1 cellular context compared by ENCODE assay signal in the genomic region with DNA sequence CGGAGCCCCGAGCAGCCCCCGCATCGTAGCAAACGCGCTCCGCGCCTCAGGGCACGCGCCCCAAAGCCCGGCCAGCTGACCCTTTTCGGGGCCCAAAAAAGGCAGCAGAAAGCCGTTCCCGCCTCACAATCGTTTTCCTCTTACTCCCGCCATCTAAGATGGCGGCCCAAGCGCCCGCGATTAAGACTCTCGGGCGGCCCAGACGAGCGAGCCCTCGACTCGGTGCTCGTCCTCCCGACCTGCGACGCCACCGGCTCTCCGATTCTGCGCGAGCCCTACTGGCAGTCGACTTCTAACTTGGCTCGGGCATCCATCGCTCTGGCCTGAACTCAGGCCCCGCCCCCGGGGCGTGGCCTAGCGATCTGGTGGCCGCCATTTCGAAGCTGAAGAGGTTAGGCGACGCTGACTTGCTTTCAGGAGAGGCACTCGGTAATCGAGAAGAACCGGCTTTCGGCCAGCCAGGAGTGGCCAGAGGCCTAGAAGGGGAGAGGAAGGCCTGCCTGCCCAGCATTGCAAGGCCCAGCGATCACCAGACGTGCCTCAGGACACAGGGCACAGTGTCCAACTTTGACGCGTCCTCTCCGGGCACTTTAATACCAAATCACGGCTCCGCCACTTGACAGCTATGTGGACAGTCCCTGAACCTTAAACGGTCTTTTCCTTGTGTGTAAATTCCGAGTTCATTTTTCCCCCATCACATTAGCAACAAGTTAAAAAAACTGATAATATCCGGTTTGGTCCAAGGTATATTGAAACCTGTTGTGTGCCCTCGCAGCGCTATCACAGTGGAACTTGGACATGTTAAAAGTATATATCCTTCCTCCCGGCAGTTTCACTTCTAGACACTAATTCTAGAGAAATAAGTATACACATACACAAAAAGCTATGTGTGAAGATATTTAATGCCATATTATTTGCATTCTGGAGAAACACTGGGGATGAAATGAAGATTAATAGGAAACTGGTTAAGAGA.
TF ChIP-seq lines count a peak whose summit lies in the region.

Gene RAF1, minus strand, starts transcription at position 182 of the 973 bp plus-strand sequence. CDS start 45,396 bp downstream, outside the sequence.

TF ChIP-seq in HepG2, 621 proteins besides CTCF, POLR2A, EP300 and RAD21 (continued from another document):
- TF ChIP-seq, protein P1, sequence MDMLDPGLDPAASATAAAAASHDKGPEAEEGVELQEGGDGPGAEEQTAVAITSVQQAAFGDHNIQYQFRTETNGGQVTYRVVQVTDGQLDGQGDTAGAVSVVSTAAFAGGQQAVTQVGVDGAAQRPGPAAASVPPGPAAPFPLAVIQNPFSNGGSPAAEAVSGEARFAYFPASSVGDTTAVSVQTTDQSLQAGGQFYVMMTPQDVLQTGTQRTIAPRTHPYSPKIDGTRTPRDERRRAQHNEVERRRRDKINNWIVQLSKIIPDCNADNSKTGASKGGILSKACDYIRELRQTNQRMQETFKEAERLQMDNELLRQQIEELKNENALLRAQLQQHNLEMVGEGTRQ (IDR thresholded peaks at IDR 0.05; ENCODE audit: low read depth, low read length) = no peak
- TF ChIP-seq, protein P1 (CRISPR knock-in tag; IDR thresholded peaks at IDR 0.05; ENCODE audit: borderline replicate concordance) = no peak
- TF ChIP-seq ZNF282 (IDR thresholded peaks at IDR 0.05; ENCODE audit: partially characterized antibody) (no peak), NBN (conservative IDR thresholded peaks at IDR 0.05) (no peak), SRSF4 (IDR thresholded peaks at IDR 0.05; ENCODE audit: low read depth, low read length, poor library complexity, severe bottlenecking) (no peak), SNAI1 (CRISPR knock-in tag; IDR thresholded peaks at IDR 0.05; ENCODE audit: borderline replicate concordance) (0 out of 2 replicates have a peak, but pooled peaks have one; percentile 65), ZNF180 (CRISPR knock-in tag; IDR thresholded peaks at IDR 0.05; ENCODE audit: borderline replicate concordance, low read depth) (no peak), HNRNPUL1 (IDR thresholded peaks at IDR 0.05; ENCODE audit: low read depth, low read length) (peak; percentile 79; the same call in 1 of the 2 replicates), SYNCRIP (IDR thresholded peaks at IDR 0.05; ENCODE audit: insufficient read depth, low read depth, low read length) (no peak), ZMAT3 (CRISPR knock-in tag; conservative IDR thresholded peaks at IDR 0.05) (no peak), ZFAT (CRISPR knock-in tag; conservative IDR thresholded peaks at IDR 0.05) (0 out of 2 replicates have a peak, but pooled peaks have one; percentile 24), ATF7 (IDR thresholded peaks at IDR 0.05) (no peak), ATF7 (CRISPR knock-in tag; IDR thresholded peaks at IDR 0.05) (peak; percentile 54; the same call in 1 of the 2 replicates), NFRKB (IDR thresholded peaks at IDR 0.05) (peak; percentile 51; the same call in 1 of the 2 replicates), KLF13 (CRISPR knock-in tag; IDR thresholded peaks at IDR 0.05) (no peak), SIN3A (IDR thresholded peaks at IDR 0.05; ENCODE audit: borderline replicate concordance, low read depth, low read length) (peak; percentile 37; the same call in 1 of the 2 replicates), ZNF546 (CRISPR knock-in tag; conservative IDR thresholded peaks at IDR 0.05) (peak; percentile 20; the same call in 1 of the 2 replicates), ISL2 (CRISPR knock-in tag; IDR thresholded peaks at IDR 0.05) (peak; percentile 76)
- TF ChIP-seq, protein P2, sequence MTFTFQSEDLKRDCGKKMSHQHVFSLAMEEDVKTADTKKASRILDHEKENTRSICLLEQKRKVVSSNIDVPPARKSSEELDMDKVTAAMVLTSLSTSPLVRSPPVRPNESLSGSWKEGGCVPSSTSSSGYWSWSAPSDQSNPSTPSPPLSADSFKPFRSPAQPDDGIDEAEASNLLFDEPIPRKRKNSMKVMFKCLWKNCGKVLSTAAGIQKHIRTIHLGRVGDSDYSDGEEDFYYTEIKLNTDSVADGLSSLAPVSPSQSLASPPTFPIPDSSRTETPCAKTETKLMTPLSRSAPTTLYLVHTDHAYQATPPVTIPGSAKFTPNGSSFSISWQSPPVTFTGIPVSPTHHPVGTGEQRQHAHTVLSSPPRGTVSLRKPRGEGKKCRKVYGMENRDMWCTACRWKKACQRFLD (CRISPR knock-in tag; IDR thresholded peaks at IDR 0.05; ENCODE audit: borderline replicate concordance) = peak; percentile 22; the same call in 1 of the 2 replicates
- TF ChIP-seq, protein P3, sequence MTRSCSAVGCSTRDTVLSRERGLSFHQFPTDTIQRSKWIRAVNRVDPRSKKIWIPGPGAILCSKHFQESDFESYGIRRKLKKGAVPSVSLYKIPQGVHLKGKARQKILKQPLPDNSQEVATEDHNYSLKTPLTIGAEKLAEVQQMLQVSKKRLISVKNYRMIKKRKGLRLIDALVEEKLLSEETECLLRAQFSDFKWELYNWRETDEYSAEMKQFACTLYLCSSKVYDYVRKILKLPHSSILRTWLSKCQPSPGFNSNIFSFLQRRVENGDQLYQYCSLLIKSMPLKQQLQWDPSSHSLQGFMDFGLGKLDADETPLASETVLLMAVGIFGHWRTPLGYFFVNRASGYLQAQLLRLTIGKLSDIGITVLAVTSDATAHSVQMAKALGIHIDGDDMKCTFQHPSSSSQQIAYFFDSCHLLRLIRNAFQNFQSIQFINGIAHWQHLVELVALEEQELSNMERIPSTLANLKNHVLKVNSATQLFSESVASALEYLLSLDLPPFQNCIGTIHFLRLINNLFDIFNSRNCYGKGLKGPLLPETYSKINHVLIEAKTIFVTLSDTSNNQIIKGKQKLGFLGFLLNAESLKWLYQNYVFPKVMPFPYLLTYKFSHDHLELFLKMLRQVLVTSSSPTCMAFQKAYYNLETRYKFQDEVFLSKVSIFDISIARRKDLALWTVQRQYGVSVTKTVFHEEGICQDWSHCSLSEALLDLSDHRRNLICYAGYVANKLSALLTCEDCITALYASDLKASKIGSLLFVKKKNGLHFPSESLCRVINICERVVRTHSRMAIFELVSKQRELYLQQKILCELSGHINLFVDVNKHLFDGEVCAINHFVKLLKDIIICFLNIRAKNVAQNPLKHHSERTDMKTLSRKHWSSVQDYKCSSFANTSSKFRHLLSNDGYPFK (CRISPR knock-in tag; IDR thresholded peaks at IDR 0.05; ENCODE audit: borderline replicate concordance) = peak; percentile 92; the same call in 1 of the 2 replicates
- TF ChIP-seq, protein P4, sequence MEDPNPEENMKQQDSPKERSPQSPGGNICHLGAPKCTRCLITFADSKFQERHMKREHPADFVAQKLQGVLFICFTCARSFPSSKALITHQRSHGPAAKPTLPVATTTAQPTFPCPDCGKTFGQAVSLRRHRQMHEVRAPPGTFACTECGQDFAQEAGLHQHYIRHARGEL (CRISPR knock-in tag; IDR thresholded peaks at IDR 0.05) = no peak
- TF ChIP-seq, protein P5, sequence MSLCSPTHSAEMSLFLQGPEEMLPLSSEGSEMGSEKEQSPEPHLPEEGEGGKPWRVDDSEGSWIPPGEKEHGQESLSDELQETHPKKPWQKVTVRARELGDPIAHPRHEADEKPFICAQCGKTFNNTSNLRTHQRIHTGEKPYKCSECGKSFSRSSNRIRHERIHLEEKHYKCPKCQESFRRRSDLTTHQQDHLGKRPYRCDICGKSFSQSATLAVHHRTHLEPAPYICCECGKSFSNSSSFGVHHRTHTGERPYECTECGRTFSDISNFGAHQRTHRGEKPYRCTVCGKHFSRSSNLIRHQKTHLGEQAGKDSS (CRISPR knock-in tag; IDR thresholded peaks at IDR 0.05; ENCODE audit: borderline replicate concordance, low read depth) = no peak
